In the genomic region with DNA sequence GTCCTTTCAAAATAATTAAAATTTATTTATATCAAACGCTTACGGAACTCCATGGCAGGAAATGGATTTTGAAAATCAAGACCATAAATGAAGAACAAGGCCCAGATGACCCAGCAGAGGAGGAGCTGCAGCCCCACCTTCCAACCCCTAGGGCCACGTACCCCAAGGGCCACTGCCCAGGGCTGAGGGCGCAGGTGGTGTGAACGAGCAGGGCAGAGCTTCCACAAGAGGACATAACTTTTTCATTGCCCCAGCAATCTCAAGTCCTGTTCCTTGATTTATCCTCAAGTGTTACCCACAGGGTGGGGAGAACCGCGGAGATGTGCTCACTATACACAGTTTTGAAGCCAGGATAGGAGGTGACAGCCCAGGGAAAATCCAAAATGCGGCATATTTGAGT, we compare ENCODE assay signal across 27 cellular contexts.
"Had no signal": no experiment of that assay in that cellular context is flagged by ENCODE, and none has a peak within 500 bp of the region (broad histone marks: within the 10 kb centered on the region; RNA-seq: fewer than 3 reads in every experiment).

No MANE protein-coding gene starts in this region.

- H3K27ac ChIP-seq: brain microvascular endothelial cell, colonic mucosa, WERI-Rb-1 had no signal

- ATAC-seq: activated CD4-positive, CD25-positive, alpha-beta regulatory T cell treated with anti-CD3 and anti-CD28 coated beads, Interleukin-2, amount 50 U/mL, for 24 hours; activated CD8-positive, alpha-beta T cell treated with anti-CD3 and anti-CD28 coated beads for 36 hours; activated T-cell treated with anti-CD3 and anti-CD28 coated beads, Interleukin-2, amount 50 U/mL, for 4 hours; activated T-helper 17 cell treated with anti-CD3 and anti-CD28 coated beads, Interleukin-2, amount 50 U/mL, for 72 hours; esophagus mucosa; T-cell had no signal

- H3K27me3 ChIP-seq: brain microvascular endothelial cell, colonic mucosa had no signal

- H3K36me3 ChIP-seq: brain microvascular endothelial cell, colonic mucosa had no signal

- H3K9me3 ChIP-seq: colonic mucosa had no signal

- H3K27ac Mint-ChIP-seq: activated B cell treated with CpG ODN at 0.5 μM for 24 hours; activated CD8-positive, alpha-beta T cell treated with anti-CD3 and anti-CD28 coated beads for 36 hours; activated naive CD8-positive, alpha-beta T cell; activated T-helper 17 cell treated with anti-CD3 and anti-CD28 coated beads, Interleukin-2, amount 50 U/mL, for 72 hours; T-cell; T-helper 1 cell treated with Interleukin-12 subunit alpha and Interleukin-12 subunit beta and Interleukin-4 antibody, amounts not matched to agents 30 μg/mL and 1 μg/mL, for 36 hours had no signal

- H3K27me3 Mint-ChIP-seq: activated naive CD8-positive, alpha-beta T cell had no signal

- H3K4me3 Mint-ChIP-seq: activated B cell treated with CpG ODN at 0.5 μM for 24 hours; activated CD8-positive, alpha-beta T cell treated with anti-CD3 and anti-CD28 coated beads for 36 hours; activated naive CD8-positive, alpha-beta T cell; activated T-cell treated with anti-CD3 and anti-CD28 coated beads, Interleukin-2, amount 50 U/mL, for 4 hours; activated T-helper 17 cell treated with anti-CD3 and anti-CD28 coated beads, Interleukin-2, amount 50 U/mL, for 72 hours; central memory CD8-positive, alpha-beta T cell; T-cell; T-helper 1 cell treated with Interleukin-12 subunit alpha and Interleukin-12 subunit beta and Interleukin-4 antibody, amounts not matched to agents 30 μg/mL and 1 μg/mL, for 36 hours had no signal

- H3K4me1 ChIP-seq: colonic mucosa had no signal

- H3K4me1 Mint-ChIP-seq: activated B cell treated with CpG ODN at 0.5 μM for 24 hours; activated T-helper 17 cell treated with anti-CD3 and anti-CD28 coated beads, Interleukin-2, amount 50 U/mL, for 72 hours; central memory CD8-positive, alpha-beta T cell; T-cell had no signal

- DNase-seq: activated B cell treated with CpG ODN at 0.5 μM for 24 hours; activated CD4-positive, alpha-beta T cell treated with anti-CD3 and anti-CD28 coated beads for 48 hours; activated CD4-positive, alpha-beta T cell treated with anti-CD3 and anti-CD28 coated beads, Interleukin-2, amount 50 U/mL, for 1 hour; activated CD4-positive, alpha-beta T cell treated with anti-CD3 and anti-CD28 coated beads, Interleukin-2, amount 50 U/mL, for 48 hours; activated CD8-positive, alpha-beta memory T cell treated with anti-CD3 and anti-CD28 coated beads for 24 hours; activated CD8-positive, alpha-beta T cell treated with anti-CD3 and anti-CD28 coated beads for 36 hours; activated effector memory CD4-positive, alpha-beta T cell treated with Interleukin-2 at 50 U/mL for 16 hours; activated gamma-delta T cell treated with Interleukin-2 at 50 U/mL for 16 hours; activated naive CD4-positive, alpha-beta T cell treated with anti-CD3 and anti-CD28 coated beads, Interleukin-2, amount 50 U/mL, for 16 hours; activated naive CD4-positive, alpha-beta T cell treated with Interleukin-2 at 50 U/mL for 16 hours; activated T-cell treated with anti-CD3 and anti-CD28 coated beads, Interleukin-2, amount 50 U/mL, for 4 hours; amniotic stem cell; anterior cingulate cortex; brain microvascular endothelial cell; colonic mucosa; effector CD8-positive, alpha-beta T cell; foreskin fibroblast; SW 1271; T-cell; T1000; WERI-Rb-1 had no signal

- H3K9me3 Mint-ChIP-seq: central memory CD8-positive, alpha-beta T cell had no signal

- H3K4me3 ChIP-seq: colonic mucosa had no signal
